ENCODE assay signal across 8 cellular contexts in the genomic region with DNA sequence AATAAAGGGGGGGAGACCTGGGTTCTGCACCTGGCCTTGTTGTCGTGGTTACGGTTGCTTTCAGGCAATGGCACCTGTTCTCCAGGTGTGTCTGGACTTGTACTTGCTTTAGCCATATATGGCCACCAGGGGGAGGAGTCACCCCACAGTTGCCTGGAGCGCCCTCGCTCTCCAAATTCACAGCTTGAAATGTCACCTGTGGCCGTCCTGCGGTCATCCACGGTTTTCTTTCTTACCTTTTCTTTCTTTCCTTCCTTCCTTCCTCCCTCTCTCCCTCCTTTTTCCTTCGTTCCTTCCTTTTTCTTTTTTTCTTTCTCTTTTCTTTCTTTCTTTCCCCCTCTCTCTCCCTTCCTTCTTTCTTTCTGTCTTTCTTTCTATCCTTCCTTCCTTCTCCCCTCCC.
DNase-seq lines count a peak whose midpoint lies in the region; ATAC-seq, FAIRE-seq and TF ChIP-seq lines count a peak whose summit lies in the region.

No MANE protein-coding gene starts in this region.

- 18 to 27% methylated on average over 7 to 8 of the region's 8 CpGs for WGBS in endodermal cell (ENCODE audit: insufficient coverage in 1 of 2, insufficient read length in 1 of 2), 2 experiments

- DNase-seq in NCI-H2227 (lab: John Stamatoyannopoulos, UW; ENCODE audit: unreplicated experiment) (peak; percentile 60), endodermal cell (peak; percentile 90), osteoblast (ENCODE audit: insufficient read length, low spot score, missing footprints) (no peak), HTR-8/SVneo (ENCODE audit: insufficient read length, low spot score) (no peak), GOT3 (lab: John Stamatoyannopoulos, UW) (no peak)
- DNase-seq in activated CD4-positive, alpha-beta T cell treated with anti-CD3 and anti-CD28 coated beads, Interleukin-2, amount 50 U/mL, for 4 hours, result peak; percentile 37 to 41

- peaks cover 2% of the 10 kb centered on the region for H3K27me3 Mint-ChIP-seq in endodermal cell (ENCODE audit: insufficient read depth)

- no peak overlapping the region for H3K4me2 ChIP-seq in osteoblast (ENCODE audit: insufficient read depth, low read length)

- H3K9me3 Mint-ChIP-seq in endodermal cell, result no peaks in the 10 kb centered on the region

- no peak overlapping the region for H3K4me3 ChIP-seq in endodermal cell (ENCODE audit: low read length)
- H3K4me3 ChIP-seq in osteoblast (ENCODE audit: insufficient read depth, low read length), result no peak overlapping the region

- peak; percentile 72 for TF ChIP-seq CTCF in GM12872 (IDR thresholded peaks at IDR 0.05; ENCODE audit: insufficient read depth, low read depth, low read length)
- peak; percentile 90 for TF ChIP-seq CTCF in endodermal cell (conservative IDR thresholded peaks at IDR 0.05)
- peak; percentile 56 for TF ChIP-seq CTCF in osteoblast (IDR thresholded peaks at IDR 0.05; ENCODE audit: extremely low read depth, low read depth, low read length)

- FAIRE-seq in HTR-8/SVneo (lab: Jason Lieb, UNC), result no peak

- H2AFZ ChIP-seq in osteoblast (ENCODE audit: low read length), result no peak overlapping the region

- H3K27me3 ChIP-seq in endodermal cell (ENCODE audit: control insufficient read depth, insufficient read depth, low read length, poor library complexity, severe bottlenecking), result no peaks in the 10 kb centered on the region
- H3K27me3 ChIP-seq in osteoblast (ENCODE audit: insufficient read depth, low read length), result no peaks in the 10 kb centered on the region

- H3K27ac Mint-ChIP-seq in endodermal cell, result no peak overlapping the region

- H4K20me1 ChIP-seq in osteoblast (ENCODE audit: insufficient read depth, low read length), result no peaks in the 10 kb centered on the region

- H3K27ac ChIP-seq in endodermal cell (ENCODE audit: low read depth, low read length), result no peak overlapping the region
- no peak overlapping the region for H3K27ac ChIP-seq in osteoblast (ENCODE audit: low read depth, low read length)

- peak; percentile 78 for ATAC-seq in HG02759 (IDR thresholded peaks at IDR 0.05; ENCODE audit: unreplicated experiment)

- H3K4me3 Mint-ChIP-seq in endodermal cell, result no peak overlapping the region

- no peaks in the 10 kb centered on the region for H3K4me1 ChIP-seq in endodermal cell (ENCODE audit: control insufficient read depth, insufficient read depth, low read length)
- H3K4me1 ChIP-seq in osteoblast (ENCODE audit: insufficient read depth, low read length), result no peaks in the 10 kb centered on the region

- H3K9me3 ChIP-seq in endodermal cell (ENCODE audit: control insufficient read depth, low read length) (no peaks in the 10 kb centered on the region), osteoblast (ENCODE audit: low read depth, low read length) (no peaks in the 10 kb centered on the region)

- H3K4me1 Mint-ChIP-seq in endodermal cell, result peaks cover 5% of the 10 kb centered on the region

- H3K36me3 ChIP-seq in endodermal cell (ENCODE audit: control insufficient read depth, insufficient read depth, low read length) (no peaks in the 10 kb centered on the region), osteoblast (ENCODE audit: insufficient read depth, low read length) (no peaks in the 10 kb centered on the region)

- no peaks in the 10 kb centered on the region for H3K79me2 ChIP-seq in osteoblast (ENCODE audit: insufficient read depth, low read length)

- no peaks in the 10 kb centered on the region for H3K36me3 Mint-ChIP-seq in endodermal cell (ENCODE audit: low read depth)

- no peak overlapping the region for H3K9ac ChIP-seq in endodermal cell (ENCODE audit: extremely low read depth, low read length, poor library complexity, severe bottlenecking)

Comparison
In these comparisons a context has a peak if more than half of its experiments do, and no peak if none do; other contexts are left out.
1. DNase-seq: peak in NCI-H2227 (single experiment), activated CD4-positive, alpha-beta T cell treated with anti-CD3 and anti-CD28 coated beads, Interleukin-2, amount 50 U/mL, for 4 hours (2 of 2) and endodermal cell (single experiment); none in osteoblast (single experiment), HTR-8/SVneo (single experiment) and GOT3 (single experiment).
2. Peak in every context shown above with its lines, with median percentiles within 50 percentile points of each other: CTCF ChIP-seq.